ENCODE assay signal across 19 cellular contexts in the genomic region with DNA sequence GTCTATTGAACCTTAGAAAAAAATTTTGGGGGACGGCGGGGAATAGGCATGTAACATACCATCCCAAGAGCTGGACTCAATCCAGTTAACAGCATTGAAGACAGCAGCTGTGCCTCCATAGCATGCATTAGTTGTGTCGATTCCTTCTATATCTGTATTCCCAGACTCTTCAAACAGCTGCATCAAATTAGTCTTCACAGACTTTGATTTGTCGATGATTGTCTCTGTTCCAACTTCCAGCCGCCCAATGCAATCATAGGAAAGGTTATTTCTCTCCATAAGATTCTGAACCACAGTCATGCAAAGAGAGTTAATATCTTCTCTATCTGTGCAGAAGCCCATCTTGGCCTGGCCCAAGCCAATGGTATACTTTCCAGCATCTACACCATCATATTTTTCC.
"Had no signal": no experiment of that assay in that cellular context is flagged by ENCODE, and none has a peak within 500 bp of the region (broad histone marks: within the 10 kb centered on the region; RNA-seq: fewer than 3 reads in every experiment).

No MANE protein-coding gene starts in this region.

- DNase-seq: activated CD4-positive, alpha-beta T cell treated with anti-CD3 and anti-CD28 coated beads, Interleukin-2, amount 50 U/mL, for 1 hour; activated CD4-positive, CD25-positive, alpha-beta regulatory T cell treated with anti-CD3 and anti-CD28 coated beads, Interleukin-2, amount 50 U/mL, for 72 hours; activated CD8-positive, alpha-beta T cell treated with anti-CD3 and anti-CD28 coated beads for 36 hours; activated T-cell treated with anti-CD3 and anti-CD28 coated beads, Interleukin-2, amount 50 U/mL, for 4 hours; foreskin fibroblast; head of caudate nucleus; hippocampal formation; naive thymus-derived CD8-positive, alpha-beta T cell; stimulated activated CD4-positive, alpha-beta T cell treated with anti-CD3 and anti-CD28 coated beads, Interleukin-15, amount 100 ng/mL, for 24 hours; stimulated activated CD4-positive, alpha-beta T cell treated with anti-CD3 and anti-CD28 coated beads, Interleukin-2, amount 100 ng/mL, for 24 hours; stimulated activated naive B cell treated with anti-CD40 and anti-IgM and Interleukin-4, amounts not matched to agents 10 μg/mL and 1 μg/mL and 100 μg/mL, for 72 hours; stomach; tibial artery had no signal

- H3K9me3 ChIP-seq: right atrium auricular region, stomach, tibial artery had no signal

- H3K27me3 ChIP-seq: cardiac muscle cell, right atrium auricular region, stomach, tibial artery had no signal

- H3K4me3 ChIP-seq: cardiac muscle cell, right atrium auricular region, stomach, tibial artery had no signal

- H3K9me3 Mint-ChIP-seq: activated CD8-positive, alpha-beta T cell treated with anti-CD3 and anti-CD28 coated beads for 36 hours; activated naive CD4-positive, alpha-beta T cell treated with anti-CD3 and anti-CD28 coated beads, Interleukin-2, amount 50 U/mL, for 24 hours; activated T-cell treated with anti-CD3 and anti-CD28 coated beads, Interleukin-2, amount 50 U/mL, for 4 hours; activated T-helper 17 cell treated with anti-CD3 and anti-CD28 coated beads, Interleukin-2, amount 50 U/mL, for 72 hours; memory B cell; naive thymus-derived CD8-positive, alpha-beta T cell; stimulated activated naive B cell treated with anti-CD40 and anti-IgM and Interleukin-4, amounts not matched to agents 10 μg/mL and 1 μg/mL and 100 μg/mL, for 72 hours had no signal

- ATAC-seq: activated CD8-positive, alpha-beta T cell treated with anti-CD3 and anti-CD28 coated beads for 36 hours; activated T-cell treated with anti-CD3 and anti-CD28 coated beads, Interleukin-2, amount 50 U/mL, for 4 hours; activated T-helper 17 cell treated with anti-CD3 and anti-CD28 coated beads, Interleukin-2, amount 50 U/mL, for 72 hours; esophagus mucosa; naive thymus-derived CD8-positive, alpha-beta T cell; stimulated activated naive B cell treated with anti-CD40 and anti-IgM and Interleukin-4, amounts not matched to agents 10 μg/mL and 1 μg/mL and 100 μg/mL, for 72 hours had no signal

- H3K27ac Mint-ChIP-seq: activated CD8-positive, alpha-beta T cell treated with anti-CD3 and anti-CD28 coated beads for 36 hours; activated naive CD4-positive, alpha-beta T cell treated with anti-CD3 and anti-CD28 coated beads, Interleukin-2, amount 50 U/mL, for 24 hours; activated T-helper 17 cell treated with anti-CD3 and anti-CD28 coated beads, Interleukin-2, amount 50 U/mL, for 72 hours; memory B cell; stimulated activated naive B cell treated with anti-CD40 and anti-IgM and Interleukin-4, amounts not matched to agents 10 μg/mL and 1 μg/mL and 100 μg/mL, for 72 hours had no signal

- H3K27me3 Mint-ChIP-seq: activated CD8-positive, alpha-beta T cell treated with anti-CD3 and anti-CD28 coated beads for 36 hours; activated naive CD4-positive, alpha-beta T cell treated with anti-CD3 and anti-CD28 coated beads, Interleukin-2, amount 50 U/mL, for 24 hours; activated T-helper 17 cell treated with anti-CD3 and anti-CD28 coated beads, Interleukin-2, amount 50 U/mL, for 72 hours; memory B cell; naive thymus-derived CD8-positive, alpha-beta T cell; stimulated activated naive B cell treated with anti-CD40 and anti-IgM and Interleukin-4, amounts not matched to agents 10 μg/mL and 1 μg/mL and 100 μg/mL, for 72 hours had no signal

- H3K4me3 Mint-ChIP-seq: activated CD8-positive, alpha-beta T cell treated with anti-CD3 and anti-CD28 coated beads for 36 hours; activated naive CD4-positive, alpha-beta T cell treated with anti-CD3 and anti-CD28 coated beads, Interleukin-2, amount 50 U/mL, for 24 hours; activated T-cell treated with anti-CD3 and anti-CD28 coated beads, Interleukin-2, amount 50 U/mL, for 4 hours; activated T-helper 17 cell treated with anti-CD3 and anti-CD28 coated beads, Interleukin-2, amount 50 U/mL, for 72 hours; memory B cell; naive thymus-derived CD8-positive, alpha-beta T cell; stimulated activated naive B cell treated with anti-CD40 and anti-IgM and Interleukin-4, amounts not matched to agents 10 μg/mL and 1 μg/mL and 100 μg/mL, for 72 hours had no signal

- H3K4me1 ChIP-seq: tibial artery had no signal
